ENCODE assay signal across 15 cellular contexts in genomic region chr1:170545476-170545875, GRCh38. TPM values are rescaled to one million over a fixed set of nuclear protein-coding genes. Genes with fewer than 3 reads are reported as not detected.
DNase-seq lines count a peak whose midpoint lies in the region; ATAC-seq and TF ChIP-seq lines count a peak whose summit lies in the region.
"Had no signal": no experiment of that assay in that cellular context is flagged by ENCODE, and none has a peak within 500 bp of the region (broad histone marks: within the 10 kb centered on the region; RNA-seq: fewer than 3 reads in every experiment).

No MANE protein-coding gene starts in this region.

- H3K36me3 ChIP-seq in GM23248 (ENCODE audit: low read depth): peaks cover 71% of the 10 kb centered on the region
- peaks cover 74% of the 10 kb centered on the region for H3K36me3 ChIP-seq in adipocyte (ENCODE audit: control insufficient read depth, insufficient read depth, low read length, severe bottlenecking)
- H3K36me3 ChIP-seq in smooth muscle cell (ENCODE audit: low read depth): peaks cover 38% of the 10 kb centered on the region

- H2AFZ ChIP-seq in GM23248 (no peak overlapping the region), smooth muscle cell (ENCODE audit: low read depth) (no peak overlapping the region)

- H3K27ac ChIP-seq in GM23248: peak overlapping the region; percentile 36
- peak overlapping the region; percentile 83 for H3K27ac ChIP-seq in smooth muscle cell (ENCODE audit: low read depth)

- TF ChIP-seq CTCF in smooth muscle cell (IDR thresholded peaks at IDR 0.05; ENCODE audit: borderline replicate concordance, insufficient read depth, poor library complexity, severe bottlenecking): no peak
- TF ChIP-seq CTCF in GM10248 (IDR thresholded peaks at IDR 0.05; ENCODE audit: control extremely low read depth, extremely low read depth, low read depth, missing control alignments): no peak

- CTCF ChIA-PET in GM10248 (lab: Yijun Ruan, JAX): interaction anchor here (1.1 kb wide), 1 partner anchor 13 kb away, joined by 4 read pairs; the partner anchor contains the start of gene GORAB

- no peaks in the 10 kb centered on the region for H3K9me2 ChIP-seq in GM23248 (ENCODE audit: insufficient read depth)

- POLR2A ChIA-PET in GM10248 (lab: Yijun Ruan, JAX): no interaction called here

- H3K9ac ChIP-seq in GM23248: 0 out of 2 replicates have a peak overlapping the region, but pooled peaks have one; percentile 4
- H3K9ac ChIP-seq in adipocyte (ENCODE audit: low read length): peak overlapping the region; percentile 12
- H3K9ac ChIP-seq in smooth muscle cell (ENCODE audit: low read depth): no peak overlapping the region

- H3K4me3 ChIP-seq in GM23248: no peak overlapping the region
- no peak overlapping the region for H3K4me3 ChIP-seq in adipocyte (ENCODE audit: low read length)
- H3K4me3 ChIP-seq in smooth muscle cell: no peak overlapping the region
- H3K4me3 ChIP-seq: heart left ventricle had no signal

- ATAC-seq in GM21526 (IDR thresholded peaks at IDR 0.05; ENCODE audit: low FRiP score, unreplicated experiment): no peak
- ATAC-seq: sciatic nerve had no signal

- H3K9me3 ChIP-seq in GM23248 (ENCODE audit: low read depth) (no peaks in the 10 kb centered on the region), adipocyte (ENCODE audit: control insufficient read depth, low read length) (no peaks in the 10 kb centered on the region), smooth muscle cell (replicated peaks; ENCODE audit: low read depth) (no peaks in the 10 kb centered on the region)
- H3K9me3 ChIP-seq: heart left ventricle had no signal

- H4K20me1 ChIP-seq in GM23248 (ENCODE audit: insufficient read depth) (no peaks in the 10 kb centered on the region), smooth muscle cell (ENCODE audit: low read depth) (peaks cover 4% of the 10 kb centered on the region)

- 2 to 4% methylated on average over 1 of the region's 1 CpG for WGBS in GM23248 (ENCODE audit: low coverage in 1 of 2, low lambda C conversion rate in 2 of 2, missing lambda C conversion rate in 2 of 2), 2 experiments
- WGBS in smooth muscle cell (ENCODE audit: low lambda C conversion rate): 23% methylated on average over 1 of the region's 1 CpG

- peaks cover 16% of the 10 kb centered on the region for H3K4me1 ChIP-seq in GM23248 (ENCODE audit: insufficient read depth)
- H3K4me1 ChIP-seq in adipocyte (ENCODE audit: control insufficient read depth, insufficient read depth, low read length): peaks cover 14% of the 10 kb centered on the region
- no peaks in the 10 kb centered on the region for H3K4me1 ChIP-seq in smooth muscle cell (ENCODE audit: low read depth)
- H3K4me1 ChIP-seq: heart left ventricle had no signal

- H3K4me2 ChIP-seq in GM23248 (ENCODE audit: unreplicated experiment) (peak overlapping the region; percentile 15), smooth muscle cell (peak overlapping the region; percentile 37)

- DNase-seq in GM23248: peak; percentile 85
- peak; percentile 61 for DNase-seq in adipocyte (ENCODE audit: low read depth)
- peak; percentile 90 for DNase-seq in fibroblast of gingiva (ENCODE audit: low read depth)
- DNase-seq in smooth muscle cell (lab: John Stamatoyannopoulos, UW; ENCODE audit: unreplicated experiment): no peak
- no peak for DNase-seq in GM10248 (ENCODE audit: extremely low spot score)
- no peak for DNase-seq in mucosa of gallbladder (ENCODE audit: low spot score)
- DNase-seq: activated CD4-positive, CD25-positive, alpha-beta regulatory T cell treated with anti-CD3 and anti-CD28 coated beads, Interleukin-2, amount 50 U/mL, for 72 hours; activated CD8-positive, alpha-beta memory T cell treated with anti-CD3 and anti-CD28 coated beads, Interleukin-2, amount 50 U/mL, for 48 hours; activated naive CD8-positive, alpha-beta T cell treated with anti-CD3 and anti-CD28 coated beads, Interleukin-2, amount 10 ng/mL, durations not matched to agents 7 days and 5 days; heart left ventricle; NCI-H2227 treated with DMSO at 0.1 percent for 48 hours; nephron progenitor cell; OCI-M1 had no signal

- H3F3A ChIP-seq in GM23248 (ENCODE audit: insufficient read depth) (peaks cover 34% of the 10 kb centered on the region), smooth muscle cell (ENCODE audit: low read depth) (peaks cover 23% of the 10 kb centered on the region)

- no peaks in the 10 kb centered on the region for H3K27me3 ChIP-seq in GM23248 (replicated peaks; ENCODE audit: insufficient read depth)
- H3K27me3 ChIP-seq in adipocyte (replicated peaks; ENCODE audit: control insufficient read depth, insufficient read depth, low read length): no peaks in the 10 kb centered on the region
- no peaks in the 10 kb centered on the region for H3K27me3 ChIP-seq in smooth muscle cell (ENCODE audit: low read depth)
- H3K27me3 ChIP-seq: heart left ventricle had no signal

- peaks cover 58% of the 10 kb centered on the region for H3K79me2 ChIP-seq in GM23248 (ENCODE audit: insufficient read depth)
- H3K79me2 ChIP-seq in smooth muscle cell (ENCODE audit: low read depth): peaks cover 9% of the 10 kb centered on the region

- in situ Hi-C loops in GM23248 (cut with MboI): loop anchor here (25.0 kb wide), 1 partner anchor 533 kb away; no protein-coding TSS in a partner anchor

RNA-seq across cellular contexts. Expression of gene GORAB, which starts 13.5 kb away (rescaled TPM):
- total RNA-seq in GM23248 (2014; rRNA removed; shearing (Covaris generic)): 16.4 and 27.7 TPM in 2 replicates
- polyA plus RNA-seq in GM23248 (2016; fragmentation: Nextera tagmentation; extraction: Ambion mirVana) (14.7 and 16.6 TPM in 2 replicates), smooth muscle cell (4.5 and 5.7 TPM in 2 replicates)
- total RNA-seq in smooth muscle cell (13.8 and 17.6 TPM in 2 replicates), mucosa of gallbladder (9.7 TPM)

Comparison
In these comparisons a context has a peak if more than half of its experiments do, and no peak if none do; other contexts are left out.
1. DNase-seq: peak in GM23248 (single experiment), adipocyte (single experiment) and fibroblast of gingiva (single experiment); none in smooth muscle cell (single experiment), GM10248 (single experiment) and mucosa of gallbladder (single experiment).